ENCODE assay signal across 8 cellular contexts in the genomic region with DNA sequence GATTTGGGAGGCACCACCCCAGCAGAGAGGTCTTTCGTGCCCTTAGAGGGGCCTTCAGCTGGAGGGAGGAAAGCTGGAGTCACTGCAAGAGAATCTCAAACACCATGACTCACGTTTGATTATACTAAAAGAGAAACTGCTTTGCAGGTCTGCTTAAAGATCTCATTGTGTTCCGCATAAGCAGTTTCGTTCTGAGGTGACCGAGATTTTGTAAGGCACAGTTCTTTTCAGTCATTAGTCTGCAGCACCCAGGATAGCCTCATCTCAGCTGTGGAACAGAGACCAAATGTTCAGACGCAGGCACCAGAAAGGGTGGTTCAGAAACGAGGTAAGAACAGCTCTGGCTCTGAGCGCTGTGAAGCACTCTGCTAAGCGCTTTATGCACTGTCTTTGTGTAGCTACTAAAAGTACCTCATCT.
A peak's percentile ranks its signal among the peaks of the same experiment; 100 is the strongest.
DNase-seq lines count a peak whose midpoint lies in the region; ATAC-seq and TF ChIP-seq lines count a peak whose summit lies in the region.

No MANE protein-coding gene starts in this region.

- H2AFZ ChIP-seq in neuronal stem cell (ENCODE audit: low read length): peak overlapping the region; percentile 43

- no peak overlapping the region for H2BK120ac ChIP-seq in neuronal stem cell (ENCODE audit: low read depth, low read length)

- H4K91ac ChIP-seq in neuronal stem cell (ENCODE audit: low read depth, low read length, poor library complexity): no peak overlapping the region

- no peak overlapping the region for H2BK5ac ChIP-seq in neuronal stem cell (ENCODE audit: low read length)

- H3K79me1 ChIP-seq in neuronal stem cell (ENCODE audit: low read depth, low read length): no peaks in the 10 kb centered on the region

- H2BK15ac ChIP-seq in neuronal stem cell (ENCODE audit: low read length): no peak overlapping the region

- H3K27me3 Mint-ChIP-seq in activated T-helper 17 cell treated with anti-CD3 and anti-CD28 coated beads, Interleukin-2, amount 50 U/mL, for 72 hours: peaks cover 13% of the 10 kb centered on the region

- peak overlapping the region; percentile 89 for H3K27ac Mint-ChIP-seq in activated T-helper 17 cell treated with anti-CD3 and anti-CD28 coated beads, Interleukin-2, amount 50 U/mL, for 72 hours

- no peak overlapping the region for H3K9ac ChIP-seq in neuronal stem cell (ENCODE audit: low read depth, low read length, poor library complexity)

- DNase-seq in EL (peak; percentile 47), neuronal stem cell (ENCODE audit: low spot score) (no peak), cerebellar nuclear complex (lab: John Stamatoyannopoulos, UW) (no peak), body of pancreas (no peak), ureter (ENCODE audit: low spot score) (no peak)

- TF ChIP-seq POLR2A in body of pancreas (IDR thresholded peaks at IDR 0.05): no peak

- H3K27me3 ChIP-seq in neuronal stem cell (ENCODE audit: control insufficient read depth in 3 of 3, insufficient read depth in 3 of 3, low read depth in 1 of 3, low read length in 3 of 3) (peaks cover 0 to 5% (median 0%) of the 10 kb centered on the region in 3 experiments), body of pancreas (no peaks in the 10 kb centered on the region)

- no peaks in the 10 kb centered on the region for H3K36me3 Mint-ChIP-seq in activated T-helper 17 cell treated with anti-CD3 and anti-CD28 coated beads, Interleukin-2, amount 50 U/mL, for 72 hours (ENCODE audit: low read depth)

- H3K4me1 Mint-ChIP-seq in activated T-helper 17 cell treated with anti-CD3 and anti-CD28 coated beads, Interleukin-2, amount 50 U/mL, for 72 hours: peaks cover 14% of the 10 kb centered on the region

- H3K27ac ChIP-seq in neuronal stem cell (replicated peaks; ENCODE audit: low read length): no peak overlapping the region
- no peak overlapping the region for H3K27ac ChIP-seq in body of pancreas

- TF ChIP-seq CTCF in body of pancreas (IDR thresholded peaks at IDR 0.05): no peak

- peak; percentile 94 for ATAC-seq in GM19467 (IDR thresholded peaks at IDR 0.05; ENCODE audit: unreplicated experiment)
- peak; percentile 97 for ATAC-seq in HG03442 (IDR thresholded peaks at IDR 0.05; ENCODE audit: unreplicated experiment)
- ATAC-seq in activated T-helper 17 cell treated with anti-CD3 and anti-CD28 coated beads, Interleukin-2, amount 50 U/mL, for 72 hours (replicated peaks): peak; percentile 97
- ATAC-seq in body of pancreas: no peak

- no peak overlapping the region for H3K18ac ChIP-seq in neuronal stem cell (ENCODE audit: low read length)

- no peak overlapping the region for H3K23ac ChIP-seq in neuronal stem cell (ENCODE audit: low read depth, low read length, poor library complexity)

- no peak overlapping the region for H3K14ac ChIP-seq in neuronal stem cell (ENCODE audit: low read length)

- peaks cover 0 to 10% of the 10 kb centered on the region in 2 donors for H3K4me1 ChIP-seq in neuronal stem cell (ENCODE audit: control insufficient read depth in 2 of 2, insufficient read depth in 1 of 2, low read depth in 1 of 2, low read length in 2 of 2)
- no peaks in the 10 kb centered on the region for H3K4me1 ChIP-seq in body of pancreas

- H3K9me3 Mint-ChIP-seq in activated T-helper 17 cell treated with anti-CD3 and anti-CD28 coated beads, Interleukin-2, amount 50 U/mL, for 72 hours: no peaks in the 10 kb centered on the region

- H2AK5ac ChIP-seq in neuronal stem cell (ENCODE audit: low read depth, low read length): no peak overlapping the region

- no peak overlapping the region for H2BK12ac ChIP-seq in neuronal stem cell (ENCODE audit: low read length)

- intact Hi-C loops in body of pancreas (cut with DNase I): no loop called here

- no peak overlapping the region for H3K4ac ChIP-seq in neuronal stem cell (ENCODE audit: low read length)

- H3K4me3 ChIP-seq in neuronal stem cell (ENCODE audit: low read length in 2 of 2): no peak overlapping the region
- H3K4me3 ChIP-seq in body of pancreas: no peak overlapping the region

- H3K4me3 Mint-ChIP-seq in activated T-helper 17 cell treated with anti-CD3 and anti-CD28 coated beads, Interleukin-2, amount 50 U/mL, for 72 hours: peak overlapping the region; percentile 78

- H4K8ac ChIP-seq in neuronal stem cell (ENCODE audit: low read depth, low read length): no peak overlapping the region

- H3K9me3 ChIP-seq in neuronal stem cell (replicated peaks in 1 of 2; ENCODE audit: control insufficient read depth in 2 of 2, insufficient read depth in 1 of 2, low read depth in 1 of 2, low read length in 2 of 2): peaks cover 0 to 2% of the 10 kb centered on the region in 2 donors
- no peaks in the 10 kb centered on the region for H3K9me3 ChIP-seq in body of pancreas

- no peak overlapping the region for H3K4me2 ChIP-seq in neuronal stem cell (ENCODE audit: insufficient read depth, low read length, poor library complexity, severe bottlenecking)

- WGBS in neuronal stem cell (ENCODE audit: extremely low coverage in 2 of 2, insufficient read length in 2 of 2, insufficient replicate concordance in 1 of 2), 2 donors: no CpG with 5 or more reads among the region's 9 CpGs
- WGBS in body of pancreas, 2 donors: 73 to 75% methylated on average over 9 of the region's 9 CpGs

- no peaks in the 10 kb centered on the region for H3K36me3 ChIP-seq in neuronal stem cell (replicated peaks in 1 of 2; ENCODE audit: control insufficient read depth in 2 of 2, insufficient read depth in 2 of 2, low read length in 2 of 2)
- no peaks in the 10 kb centered on the region for H3K36me3 ChIP-seq in body of pancreas (replicated peaks in 1 of 2; ENCODE audit: insufficient read depth in 1 of 2, low read depth in 2 of 2)
